ENCODE assay signal across 1 cellular context in genomic region chr1:205600085-205600484, GRCh38.
TF ChIP-seq lines count a peak whose summit lies in the region.

No MANE protein-coding gene starts in this region.

TF ChIP-seq in GM12878, 131 proteins besides CTCF, POLR2A, EP300 and RAD21 (continued from another document):
- TF ChIP-seq E2F8 (IDR thresholded peaks at IDR 0.05; ENCODE audit: low read depth, partially characterized antibody) (no peak), JUNB (IDR thresholded peaks at IDR 0.05) (peak; percentile 95), NFIC (IDR thresholded peaks at IDR 0.05; ENCODE audit: low read depth, low read length) (0 out of 2 replicates have a peak, but pooled peaks have one; percentile 28), IRF4 (IDR thresholded peaks at IDR 0.05; ENCODE audit: low read depth, low read length) (peak; percentile 95), IKZF2 (IDR thresholded peaks at IDR 0.05) (peak; percentile 51 to 62; a peak in 3 of 4 replicates), RUNX3 (IDR thresholded peaks at IDR 0.05; ENCODE audit: low read length) (peak; percentile 59)
TF ChIP-seq in GM12878: peak in this region for 11.
